Comparison of ENCODE assay signal across 24 cellular contexts in the genomic region with DNA sequence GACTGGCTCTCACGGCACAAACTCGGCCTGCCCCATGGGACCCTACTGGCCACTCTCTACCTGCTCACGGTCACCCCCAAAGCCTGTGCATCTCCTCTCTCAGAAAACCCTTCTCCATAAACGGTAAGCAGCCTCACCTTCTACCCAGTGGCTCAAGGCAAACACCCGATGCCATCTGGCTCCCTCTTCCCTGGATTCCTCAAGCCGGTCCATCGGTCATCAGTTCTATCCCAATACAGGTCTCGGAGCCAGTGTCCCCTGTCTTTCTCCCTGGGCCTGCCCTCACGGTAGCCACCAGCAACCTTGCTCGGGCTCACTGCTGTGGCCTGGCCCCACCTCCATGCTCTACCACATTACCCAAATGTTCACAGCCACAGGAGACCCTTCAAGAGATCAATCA.
"Had no signal": no experiment of that assay in that cellular context is flagged by ENCODE, and none has a peak within 500 bp of the region (broad histone marks: within the 10 kb centered on the region; RNA-seq: fewer than 3 reads in every experiment).

No MANE protein-coding gene starts in this region.

- ATAC-seq: activated T-cell treated with anti-CD3 and anti-CD28 coated beads, Interleukin-2, amount 50 U/mL, for 72 hours; natural killer cell treated with Interleukin-12 subunit alpha and Interleukin-12 subunit beta and Interleukin-15 and Interleukin-18, amount 100 ng/mL, for 72 hours; stimulated activated effector memory CD8-positive, alpha-beta T cell treated with anti-CD3 and anti-CD28 coated beads, Interleukin-12 subunit alpha, Interleukin-12 subunit beta, amount 100 ng/mL, for 72 hours; stimulated activated naive CD8-positive, alpha-beta T cell treated with anti-CD3 and anti-CD28 coated beads, Interleukin-15, amount 100 ng/mL, for 72 hours had no signal

- H3K4me1 ChIP-seq: breast epithelium, colonic mucosa, left ventricle myocardium inferior had no signal

- H3K4me3 ChIP-seq: breast epithelium, colonic mucosa, left ventricle myocardium inferior, uterus had no signal

- H3K36me3 Mint-ChIP-seq: activated CD4-positive, alpha-beta memory T cell treated with anti-CD3 and anti-CD28 coated beads for 36 hours; activated naive CD8-positive, alpha-beta T cell treated with anti-CD3 and anti-CD28 coated beads, Interleukin-2, amount 10 ng/mL, durations not matched to agents 7 days and 5 days; natural killer cell treated with Interleukin-12 subunit alpha and Interleukin-12 subunit beta and Interleukin-15 and Interleukin-18, amount 100 ng/mL, for 72 hours; stimulated activated effector memory CD8-positive, alpha-beta T cell treated with anti-CD3 and anti-CD28 coated beads, Interleukin-12 subunit alpha, Interleukin-12 subunit beta, amount 100 ng/mL, for 72 hours had no signal

- H3K27me3 ChIP-seq: breast epithelium, colonic mucosa, uterus had no signal

- H3K9me3 Mint-ChIP-seq: activated CD4-positive, alpha-beta memory T cell treated with anti-CD3 and anti-CD28 coated beads for 36 hours; activated naive CD4-positive, alpha-beta T cell treated with anti-CD3 and anti-CD28 coated beads for 36 hours; activated naive CD8-positive, alpha-beta T cell treated with anti-CD3 and anti-CD28 coated beads, Interleukin-2, amount 10 ng/mL, durations not matched to agents 7 days and 5 days; activated T-cell treated with anti-CD3 and anti-CD28 coated beads, Interleukin-2, amount 50 U/mL, for 72 hours; natural killer cell treated with Interleukin-12 subunit alpha and Interleukin-12 subunit beta and Interleukin-15 and Interleukin-18, amount 100 ng/mL, for 72 hours; stimulated activated effector memory CD8-positive, alpha-beta T cell treated with anti-CD3 and anti-CD28 coated beads, Interleukin-12 subunit alpha, Interleukin-12 subunit beta, amount 100 ng/mL, for 72 hours; stimulated activated naive CD8-positive, alpha-beta T cell treated with anti-CD3 and anti-CD28 coated beads, Interleukin-15, amount 100 ng/mL, for 72 hours had no signal

- H3K27ac Mint-ChIP-seq: activated CD4-positive, alpha-beta memory T cell treated with anti-CD3 and anti-CD28 coated beads for 36 hours; activated naive CD4-positive, alpha-beta T cell treated with anti-CD3 and anti-CD28 coated beads for 36 hours; activated naive CD8-positive, alpha-beta T cell treated with anti-CD3 and anti-CD28 coated beads, Interleukin-2, amount 10 ng/mL, durations not matched to agents 7 days and 5 days; activated T-cell treated with anti-CD3 and anti-CD28 coated beads, Interleukin-2, amount 50 U/mL, for 72 hours; natural killer cell treated with Interleukin-12 subunit alpha and Interleukin-12 subunit beta and Interleukin-15 and Interleukin-18, amount 100 ng/mL, for 72 hours; stimulated activated effector memory CD8-positive, alpha-beta T cell treated with anti-CD3 and anti-CD28 coated beads, Interleukin-12 subunit alpha, Interleukin-12 subunit beta, amount 100 ng/mL, for 72 hours had no signal

- DNase-seq: activated CD4-positive, alpha-beta memory T cell treated with anti-CD3 and anti-CD28 coated beads for 36 hours; activated CD4-positive, alpha-beta T cell treated with anti-CD3 and anti-CD28 coated beads for 48 hours; activated CD4-positive, CD25-positive, alpha-beta regulatory T cell; activated effector memory CD4-positive, alpha-beta T cell treated with Interleukin-2 at 50 U/mL for 16 hours; activated naive CD4-positive, alpha-beta T cell treated with anti-CD3 and anti-CD28 coated beads for 36 hours; activated naive CD8-positive, alpha-beta T cell treated with anti-CD3 and anti-CD28 coated beads, Interleukin-2, amount 10 ng/mL, durations not matched to agents 7 days and 5 days; activated T-cell treated with anti-CD3 and anti-CD28 coated beads, Interleukin-2, amount 50 U/mL, for 72 hours; amniotic stem cell; colonic mucosa; foreskin melanocyte; hippocampal formation; left ventricle myocardium inferior; occipital lobe; retina; stimulated activated CD4-positive, alpha-beta T cell treated with anti-CD3 and anti-CD28 coated beads, Interleukin-12 subunit alpha, Interleukin-12 subunit beta, amount 100 ng/mL, for 4 hours; stimulated activated CD4-positive, alpha-beta T cell treated with anti-CD3 and anti-CD28 coated beads, Interleukin-2, amount 100 ng/mL, for 24 hours; stimulated activated naive CD8-positive, alpha-beta T cell treated with anti-CD3 and anti-CD28 coated beads, Interleukin-15, amount 100 ng/mL, for 72 hours; T-helper 1 cell; T-helper 9 cell; trophoblast cell; uterus had no signal

- H3K4me1 Mint-ChIP-seq: activated naive CD8-positive, alpha-beta T cell treated with anti-CD3 and anti-CD28 coated beads, Interleukin-2, amount 10 ng/mL, durations not matched to agents 7 days and 5 days; stimulated activated naive CD8-positive, alpha-beta T cell treated with anti-CD3 and anti-CD28 coated beads, Interleukin-15, amount 100 ng/mL, for 72 hours had no signal

- H3K36me3 ChIP-seq: breast epithelium, colonic mucosa, left ventricle myocardium inferior, uterus had no signal

- H3K27me3 Mint-ChIP-seq: activated CD4-positive, alpha-beta memory T cell treated with anti-CD3 and anti-CD28 coated beads for 36 hours; natural killer cell treated with Interleukin-12 subunit alpha and Interleukin-12 subunit beta and Interleukin-15 and Interleukin-18, amount 100 ng/mL, for 72 hours; stimulated activated naive CD8-positive, alpha-beta T cell treated with anti-CD3 and anti-CD28 coated beads, Interleukin-15, amount 100 ng/mL, for 72 hours had no signal

- H3K4me3 Mint-ChIP-seq: activated CD4-positive, alpha-beta memory T cell treated with anti-CD3 and anti-CD28 coated beads for 36 hours; activated naive CD4-positive, alpha-beta T cell treated with anti-CD3 and anti-CD28 coated beads for 36 hours; activated naive CD8-positive, alpha-beta T cell treated with anti-CD3 and anti-CD28 coated beads, Interleukin-2, amount 10 ng/mL, durations not matched to agents 7 days and 5 days; activated T-cell treated with anti-CD3 and anti-CD28 coated beads, Interleukin-2, amount 50 U/mL, for 72 hours; natural killer cell treated with Interleukin-12 subunit alpha and Interleukin-12 subunit beta and Interleukin-15 and Interleukin-18, amount 100 ng/mL, for 72 hours; stimulated activated effector memory CD8-positive, alpha-beta T cell treated with anti-CD3 and anti-CD28 coated beads, Interleukin-12 subunit alpha, Interleukin-12 subunit beta, amount 100 ng/mL, for 72 hours; stimulated activated naive CD8-positive, alpha-beta T cell treated with anti-CD3 and anti-CD28 coated beads, Interleukin-15, amount 100 ng/mL, for 72 hours had no signal

- H3K9me3 ChIP-seq: breast epithelium, colonic mucosa, left ventricle myocardium inferior, uterus had no signal

- H3K27ac ChIP-seq: colonic mucosa, left ventricle myocardium inferior had no signal
